In the genomic region with DNA sequence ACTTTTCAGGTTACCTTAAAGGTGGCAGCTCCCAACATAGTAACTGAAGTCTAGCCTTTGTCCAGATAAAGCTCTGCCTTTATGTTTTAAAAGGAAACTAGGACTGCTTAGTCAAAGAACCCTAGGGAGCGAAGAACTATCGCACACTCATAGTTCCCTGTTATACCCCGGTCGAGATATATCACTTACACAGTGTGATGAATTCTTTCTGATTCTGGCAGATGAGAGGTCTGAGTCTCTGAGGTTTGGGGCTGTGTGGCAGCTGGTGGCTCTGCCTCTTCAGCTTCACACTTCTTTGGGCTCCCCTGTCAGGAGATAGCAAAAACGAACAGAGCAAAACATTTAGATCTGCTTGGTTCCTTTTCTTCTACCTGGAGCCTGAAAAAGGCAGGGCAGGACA, we compare ENCODE assay signal across 1 cellular context.
TF ChIP-seq lines count a peak whose summit lies in the region.

No MANE protein-coding gene starts in this region.

TF ChIP-seq in A549, 52 proteins besides CTCF, POLR2A, EP300 and RAD21:
- no peak for TF ChIP-seq KDM5A (IDR thresholded peaks at IDR 0.05)
- TF ChIP-seq CBX2 (IDR thresholded peaks at IDR 0.05; ENCODE audit: borderline replicate concordance, low read depth) = no peak
- TF ChIP-seq RNF2 (IDR thresholded peaks at IDR 0.05; ENCODE audit: borderline replicate concordance, low read depth) = no peak
- no peak for TF ChIP-seq PHF8 (IDR thresholded peaks at IDR 0.05; ENCODE audit: borderline replicate concordance, low read depth)
- no peak for TF ChIP-seq EHF (CRISPR knock-in tag; IDR thresholded peaks at IDR 0.05)
- no peak for TF ChIP-seq POLR2AphosphoS2 (conservative IDR thresholded peaks at IDR 0.05; ENCODE audit: low read length)
- TF ChIP-seq, protein P1, sequence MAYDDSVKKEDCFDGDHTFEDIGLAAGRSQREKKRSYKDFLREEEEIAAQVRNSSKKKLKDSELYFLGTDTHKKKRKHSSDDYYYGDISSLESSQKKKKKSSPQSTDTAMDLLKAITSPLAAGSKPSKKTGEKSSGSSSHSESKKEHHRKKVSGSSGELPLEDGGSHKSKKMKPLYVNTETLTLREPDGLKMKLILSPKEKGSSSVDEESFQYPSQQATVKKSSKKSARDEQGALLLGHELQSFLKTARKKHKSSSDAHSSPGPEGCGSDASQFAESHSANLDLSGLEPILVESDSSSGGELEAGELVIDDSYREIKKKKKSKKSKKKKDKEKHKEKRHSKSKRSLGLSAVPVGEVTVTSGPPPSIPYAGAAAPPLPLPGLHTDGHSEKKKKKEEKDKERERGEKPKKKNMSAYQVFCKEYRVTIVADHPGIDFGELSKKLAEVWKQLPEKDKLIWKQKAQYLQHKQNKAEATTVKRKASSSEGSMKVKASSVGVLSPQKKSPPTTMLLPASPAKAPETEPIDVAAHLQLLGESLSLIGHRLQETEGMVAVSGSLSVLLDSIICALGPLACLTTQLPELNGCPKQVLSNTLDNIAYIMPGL (CRISPR knock-in tag; IDR thresholded peaks at IDR 0.05; ENCODE audit: borderline replicate concordance) = no peak
- TF ChIP-seq, protein P2, sequence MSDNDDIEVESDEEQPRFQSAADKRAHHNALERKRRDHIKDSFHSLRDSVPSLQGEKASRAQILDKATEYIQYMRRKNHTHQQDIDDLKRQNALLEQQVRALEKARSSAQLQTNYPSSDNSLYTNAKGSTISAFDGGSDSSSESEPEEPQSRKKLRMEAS (IDR thresholded peaks at IDR 0.05) = no peak
- TF ChIP-seq CHD2 (IDR thresholded peaks at IDR 0.05; ENCODE audit: low read length, partially characterized antibody) = no peak
